8 cellular contexts compared by ENCODE assay signal in the genomic region with DNA sequence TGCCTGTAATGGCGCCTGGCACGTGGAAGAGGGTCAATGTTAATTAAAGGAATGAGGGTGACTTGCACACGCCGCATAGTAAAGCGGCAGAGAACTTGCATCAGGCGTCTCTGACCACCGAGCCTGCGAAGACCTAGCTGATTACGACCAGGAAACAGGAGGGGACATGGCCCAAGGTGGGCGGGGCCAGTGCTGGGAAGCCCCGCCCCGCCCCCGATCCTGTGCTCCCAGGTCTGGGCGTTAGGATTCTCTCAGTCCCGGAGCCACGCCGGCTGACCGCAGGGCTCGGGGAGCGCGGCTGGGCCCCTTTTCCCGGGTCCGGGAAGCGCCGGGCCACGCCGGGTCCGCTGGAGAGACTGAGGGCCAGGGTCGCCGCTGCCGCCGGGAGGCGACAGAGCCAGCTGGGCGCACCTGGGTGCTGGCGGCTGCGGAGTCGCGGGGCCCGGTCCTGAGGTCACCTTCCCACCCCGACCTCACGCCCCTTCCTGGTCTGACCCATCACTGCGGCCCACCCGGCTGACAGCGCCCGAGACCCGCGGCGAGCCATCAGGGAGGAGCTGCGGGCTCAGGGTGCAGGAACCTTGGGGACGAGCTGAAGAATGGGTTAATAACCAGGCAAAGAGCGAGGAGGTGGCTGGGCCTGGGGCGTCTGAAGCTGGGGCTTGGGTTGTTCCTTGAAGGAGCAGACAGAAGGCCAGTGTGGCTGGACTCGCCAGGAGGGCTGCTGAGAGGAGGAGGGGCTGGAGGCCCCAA. TPM values are rescaled to one million over a fixed set of nuclear protein-coding genes. Genes with fewer than 3 reads are reported as not detected.
DNase-seq lines count a peak whose midpoint lies in the region; ATAC-seq and TF ChIP-seq lines count a peak whose summit lies in the region.

No MANE protein-coding gene starts in this region.

- no peak overlapping the region for H4K91ac ChIP-seq in H9 (ENCODE audit: insufficient read length, low read depth, low read length)
- H4K91ac ChIP-seq in trophoblast cell (ENCODE audit: low read depth, low read length): no peak overlapping the region

- H3K18ac ChIP-seq in H9 (ENCODE audit: insufficient read length, low read depth, low read length): no peak overlapping the region
- H3K18ac ChIP-seq in trophoblast cell (ENCODE audit: low read length): no peak overlapping the region

- H3K27me3 Mint-ChIP-seq in H9 (ENCODE audit: low read depth): peaks cover 65% of the 10 kb centered on the region

- H3K79me2 ChIP-seq in H9 (ENCODE audit: insufficient read depth, low read length) (no peaks in the 10 kb centered on the region), trophoblast cell (ENCODE audit: control insufficient read depth, insufficient read depth, low read length, poor library complexity) (no peaks in the 10 kb centered on the region)

- in situ Hi-C loops in Panc1 (cut with HindIII; ENCODE audit: low pct_unique_long_range_greater_than_20kb, low sequenced_read_pairs): no loop called here

- H3K4ac ChIP-seq in H9 (ENCODE audit: low read depth, low read length) (no peak overlapping the region), trophoblast cell (ENCODE audit: low read depth, low read length) (no peak overlapping the region)

- H4K12ac ChIP-seq in trophoblast cell (ENCODE audit: low read depth, low read length): no peak overlapping the region

- no peak; the same call in 2 of the 3 replicates for TF ChIP-seq CTCF in H9 (conservative IDR thresholded peaks at IDR 0.05)
- no peak for TF ChIP-seq CTCF in Panc1 (IDR thresholded peaks at IDR 0.05)
- no peak for TF ChIP-seq CTCF in fibroblast of the aortic adventitia (IDR thresholded peaks at IDR 0.05; ENCODE audit: insufficient read depth, low read length)
- TF ChIP-seq CTCF in A673 (conservative IDR thresholded peaks at IDR 0.05; ENCODE audit: low read depth, low read length): no peak

- no peak overlapping the region for H2BK12ac ChIP-seq in H9 (ENCODE audit: insufficient read length, low read depth, low read length)
- no peak overlapping the region for H2BK12ac ChIP-seq in trophoblast cell (ENCODE audit: low read length)

- BruUV-seq in Panc1 (replicated peaks; lab: Mats Ljungman, UMichigan) (no TSS peak), A673 (replicated peaks; lab: Mats Ljungman, UMichigan) (no TSS peak)

- no peaks in the 10 kb centered on the region for H3K36me3 Mint-ChIP-seq in H9 (ENCODE audit: insufficient read depth in 1 of 3, low read depth in 3 of 3)

- no peak overlapping the region for H3K14ac ChIP-seq in H9 (ENCODE audit: insufficient read depth, low read length)
- no peak overlapping the region for H3K14ac ChIP-seq in trophoblast cell (ENCODE audit: low read length)

- H2AFZ ChIP-seq in H9 (ENCODE audit: low read length) (no peak overlapping the region), trophoblast cell (ENCODE audit: insufficient read depth, low read length, poor library complexity) (peak overlapping the region; percentile 14)

- H4K20me1 ChIP-seq in H9 (ENCODE audit: control insufficient read depth, insufficient read depth, insufficient read length): no peaks in the 10 kb centered on the region

- H3K4me3 ChIP-seq in Panc1 (ENCODE audit: low read depth in 2 of 2, low read length in 2 of 2) (peak overlapping the region; percentile 26 to 36), fibroblast of the aortic adventitia (ENCODE audit: low read depth, low read length) (peak overlapping the region; percentile 31), trophoblast cell (ENCODE audit: low read depth, low read length) (peak overlapping the region; percentile 57), A673 (ENCODE audit: low read depth, low read length, poor library complexity, severe bottlenecking) (no peak overlapping the region)

- no peak overlapping the region for H2BK20ac ChIP-seq in H9 (ENCODE audit: low read depth, low read length, poor library complexity, severe bottlenecking)

- H3K36me3 ChIP-seq in Panc1 (ENCODE audit: control insufficient read depth, insufficient read depth, low read length) (no peaks in the 10 kb centered on the region), trophoblast cell (ENCODE audit: control insufficient read depth in 1 of 2, insufficient read depth in 2 of 2, low read length in 2 of 2) (no peaks in the 10 kb centered on the region), A673 (ENCODE audit: insufficient read depth, low read length, poor library complexity, severe bottlenecking) (no peaks in the 10 kb centered on the region)

- H3K79me1 ChIP-seq in H9 (ENCODE audit: insufficient read depth, low read depth, low read length, poor library complexity, severe bottlenecking) (no peaks in the 10 kb centered on the region), trophoblast cell (ENCODE audit: low read length) (no peaks in the 10 kb centered on the region)

- no peaks in the 10 kb centered on the region for H3K4me1 ChIP-seq in H9 (ENCODE audit: insufficient read depth, low read length)
- H3K4me1 ChIP-seq in Panc1 (ENCODE audit: control insufficient read depth, insufficient read depth, low read length): no peaks in the 10 kb centered on the region
- H3K4me1 ChIP-seq in trophoblast cell (ENCODE audit: control insufficient read depth in 1 of 2, insufficient read depth in 2 of 2, low read length in 2 of 2): peaks cover 0 to 4% of the 10 kb centered on the region in 2 experiments
- no peaks in the 10 kb centered on the region for H3K4me1 ChIP-seq in A673 (ENCODE audit: insufficient read depth, low read length, poor library complexity, severe bottlenecking)

- no peak overlapping the region for H2BK120ac ChIP-seq in H9 (ENCODE audit: low read depth, low read length, poor library complexity, severe bottlenecking)
- no peak overlapping the region for H2BK120ac ChIP-seq in trophoblast cell (ENCODE audit: insufficient read depth, low read length, poor library complexity)

- intact Hi-C loops in Panc1 (cut with micrococcal nuclease; ENCODE audit: unreplicated experiment): no loop called here
- intact Hi-C loops in A673 (cut with micrococcal nuclease; ENCODE audit: unreplicated experiment): no loop called here

- CTCF ChIA-PET in Panc1 (lab: Charles Lee): interaction anchor here (0.7 kb wide), 1 partner anchor 78 kb away, joined by 5 read pairs; no protein-coding TSS in a partner anchor
- CTCF ChIA-PET in A673 (lab: Charles Lee): no interaction called here

- H3K27ac ChIP-seq in H9 (ENCODE audit: insufficient read length, low read depth, low read length) (no peak overlapping the region), Panc1 (ENCODE audit: low read length) (no peak overlapping the region), trophoblast cell (ENCODE audit: low read depth, low read length) (no peak overlapping the region), A673 (ENCODE audit: low read depth, low read length, poor library complexity, severe bottlenecking) (no peak overlapping the region)

- no peak overlapping the region for H4K8ac ChIP-seq in H9 (replicated peaks; ENCODE audit: insufficient read length, low read depth, low read length)
- H4K8ac ChIP-seq in trophoblast cell (ENCODE audit: low read depth, low read length): peak overlapping the region; percentile 43

- WGBS in H9 (ENCODE audit: extremely low coverage, insufficient read length, low lambda C conversion rate): no CpG with 5 or more reads among the region's 53 CpGs
- WGBS in trophoblast cell (ENCODE audit: extremely low coverage, insufficient coverage, insufficient read length): no CpG with 5 or more reads among the region's 53 CpGs

- no peak overlapping the region for H2BK5ac ChIP-seq in H9 (ENCODE audit: insufficient read length, low read length)
- H2BK5ac ChIP-seq in trophoblast cell (ENCODE audit: low read depth, low read length, poor library complexity): no peak overlapping the region

- H3K27ac Mint-ChIP-seq in H9: peak overlapping the region in 1 of 3 experiments; percentile 2; a peak in 1 of 7 replicates

- no peak overlapping the region for H2AK5ac ChIP-seq in H9 (ENCODE audit: insufficient read length, low read length)
- no peak overlapping the region for H2AK5ac ChIP-seq in trophoblast cell (ENCODE audit: low read length)

- no peak overlapping the region for H3K56ac ChIP-seq in H9 (ENCODE audit: insufficient read length, low read depth, low read length)

- H3K27me3 ChIP-seq in H9 (ENCODE audit: insufficient read depth, low read length): no peaks in the 10 kb centered on the region
- peaks cover 9% of the 10 kb centered on the region for H3K27me3 ChIP-seq in Panc1 (ENCODE audit: control insufficient read depth, insufficient read depth, low read length)
- no peaks in the 10 kb centered on the region for H3K27me3 ChIP-seq in trophoblast cell (ENCODE audit: insufficient read depth, low read length)
- H3K27me3 ChIP-seq in A673 (replicated peaks; ENCODE audit: insufficient read depth, low read depth, low read length, poor library complexity): peaks cover 12% of the 10 kb centered on the region

- H3K9ac ChIP-seq in H9 (ENCODE audit: extremely low read depth, insufficient read length, low read length) (no peak overlapping the region), trophoblast cell (ENCODE audit: low read length) (no peak overlapping the region)

- peaks cover 5% of the 10 kb centered on the region for H3K23me2 ChIP-seq in H9 (ENCODE audit: insufficient read length, low read depth, low read length, poor library complexity, severe bottlenecking)

- no peaks in the 10 kb centered on the region for H3K9me3 Mint-ChIP-seq in H9

- H3K4me1 Mint-ChIP-seq in H9: peaks cover 15 to 29% of the 10 kb centered on the region in 2 experiments

- no peak overlapping the region for H4K5ac ChIP-seq in H9 (ENCODE audit: insufficient read length, low read depth, low read length)

- H3K9me3 ChIP-seq in H9 (ENCODE audit: control insufficient read depth, low read depth, low read length): no peaks in the 10 kb centered on the region
- no peaks in the 10 kb centered on the region for H3K9me3 ChIP-seq in Panc1 (ENCODE audit: control insufficient read depth, insufficient read depth, low read depth, low read length)
- H3K9me3 ChIP-seq in trophoblast cell (ENCODE audit: insufficient read depth, low read depth, low read length): peaks cover 5% of the 10 kb centered on the region
- no peaks in the 10 kb centered on the region for H3K9me3 ChIP-seq in A673 (ENCODE audit: low read depth, low read length, poor library complexity, severe bottlenecking)

- POLR2A ChIA-PET in Panc1 (lab: Charles Lee): no interaction called here
- POLR2A ChIA-PET in A673 (lab: Charles Lee; ENCODE audit: low non-redundant PET): no interaction called here

- no peak overlapping the region for H2BK15ac ChIP-seq in H9 (ENCODE audit: low read depth, low read length)

- H3K4me2 ChIP-seq in H9 (ENCODE audit: insufficient read depth, insufficient read length, low read length) (peak overlapping the region; percentile 45), trophoblast cell (ENCODE audit: low read length) (peak overlapping the region; percentile 74)

- DNase-seq in H9: peak; percentile 94
- DNase-seq in Panc1 (ENCODE audit: low read depth, low spot score): no peak
- DNase-seq in fibroblast of the aortic adventitia (ENCODE audit: low read depth): peak; percentile 19
- peak; percentile 36 to 60 for DNase-seq in trophoblast cell
- no peak for DNase-seq in cerebellum (ENCODE audit: low spot score)
- DNase-seq in medulla oblongata (ENCODE audit: extremely low spot score): no peak
- no peak for DNase-seq in A673 (ENCODE audit: low spot score)

- no peak overlapping the region for H3T11ph ChIP-seq in H9 (ENCODE audit: low read length)

- H3K23ac ChIP-seq in H9 (ENCODE audit: insufficient read length, low read depth, low read length) (no peak overlapping the region), trophoblast cell (ENCODE audit: low read length) (no peak overlapping the region)

- peak overlapping the region; percentile 57 to 77 for H3K4me3 Mint-ChIP-seq in H9

- ATAC-seq in GM18519 (IDR thresholded peaks at IDR 0.05; ENCODE audit: low FRiP score, unreplicated experiment): peak; percentile 35
- peak; percentile 75 for ATAC-seq in Panc1

RNA-seq across cellular contexts. Expression of gene GRID1, which starts 23.0 kb away (rescaled TPM):
- total RNA-seq in H9 (2021) (0.35 TPM in 1 of 2 replicates, not detected in the other), Panc1 (2021; ENCODE audit: unreplicated experiment) (2.3 TPM), fibroblast of the aortic adventitia (ENCODE audit: low replicate concordance) (not detected in 2 replicates), cerebellum (15.8 TPM), A673 (2021) (not detected in 2 replicates)
- polyA plus RNA-seq in Panc1 (2012; ENCODE audit: insufficient read length): 3.8 TPM
- polyA plus RNA-seq in trophoblast cell (2013): 0.15 and 0.32 TPM in 2 replicates

Comparison
In these comparisons a context has a peak if more than half of its experiments do, and no peak if none do; other contexts are left out.
1. DNase-seq: peak in H9 (single experiment), fibroblast of the aortic adventitia (single experiment) and trophoblast cell (2 of 2); none in Panc1 (single experiment), cerebellum (single experiment), medulla oblongata (single experiment) and A673 (single experiment).